In the genomic region with DNA sequence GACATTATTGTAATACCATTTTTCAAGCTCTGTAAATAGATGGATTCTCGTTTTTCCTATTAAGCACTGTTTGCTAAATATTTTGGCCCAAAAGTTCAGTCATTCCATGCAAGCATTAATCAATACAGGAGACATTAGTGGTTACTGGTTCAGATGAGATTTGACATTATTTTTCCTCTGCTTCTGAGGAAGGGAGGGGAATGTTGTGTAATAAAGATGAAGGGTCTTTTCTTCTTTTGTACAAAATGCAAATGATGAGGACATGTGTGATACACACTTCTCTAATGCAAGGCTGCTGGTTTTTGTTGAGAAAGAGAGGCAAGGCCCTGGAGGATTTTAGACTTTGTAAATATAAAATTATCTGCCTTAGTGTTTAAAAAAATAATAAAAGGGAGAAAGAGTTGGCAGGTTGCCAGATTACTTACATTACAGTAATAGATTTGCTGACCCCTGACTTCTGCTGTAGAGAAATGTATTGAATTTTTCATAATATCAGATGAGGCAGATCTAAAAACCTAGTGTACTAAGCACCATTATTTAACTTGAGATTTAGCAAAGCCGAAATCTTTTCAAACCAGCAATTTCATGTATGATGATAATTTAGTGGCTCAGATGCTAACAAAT, we compare ENCODE assay signal across 1 cellular context.
TF ChIP-seq lines count a peak whose summit lies in the region.

No MANE protein-coding gene starts in this region.

TF ChIP-seq in SK-N-SH treated with all-trans-retinoic acid at 6 μM for 48 hours, 23 proteins besides CTCF, POLR2A, EP300 and RAD21 (continued from another document):
- TF ChIP-seq, protein P1, sequence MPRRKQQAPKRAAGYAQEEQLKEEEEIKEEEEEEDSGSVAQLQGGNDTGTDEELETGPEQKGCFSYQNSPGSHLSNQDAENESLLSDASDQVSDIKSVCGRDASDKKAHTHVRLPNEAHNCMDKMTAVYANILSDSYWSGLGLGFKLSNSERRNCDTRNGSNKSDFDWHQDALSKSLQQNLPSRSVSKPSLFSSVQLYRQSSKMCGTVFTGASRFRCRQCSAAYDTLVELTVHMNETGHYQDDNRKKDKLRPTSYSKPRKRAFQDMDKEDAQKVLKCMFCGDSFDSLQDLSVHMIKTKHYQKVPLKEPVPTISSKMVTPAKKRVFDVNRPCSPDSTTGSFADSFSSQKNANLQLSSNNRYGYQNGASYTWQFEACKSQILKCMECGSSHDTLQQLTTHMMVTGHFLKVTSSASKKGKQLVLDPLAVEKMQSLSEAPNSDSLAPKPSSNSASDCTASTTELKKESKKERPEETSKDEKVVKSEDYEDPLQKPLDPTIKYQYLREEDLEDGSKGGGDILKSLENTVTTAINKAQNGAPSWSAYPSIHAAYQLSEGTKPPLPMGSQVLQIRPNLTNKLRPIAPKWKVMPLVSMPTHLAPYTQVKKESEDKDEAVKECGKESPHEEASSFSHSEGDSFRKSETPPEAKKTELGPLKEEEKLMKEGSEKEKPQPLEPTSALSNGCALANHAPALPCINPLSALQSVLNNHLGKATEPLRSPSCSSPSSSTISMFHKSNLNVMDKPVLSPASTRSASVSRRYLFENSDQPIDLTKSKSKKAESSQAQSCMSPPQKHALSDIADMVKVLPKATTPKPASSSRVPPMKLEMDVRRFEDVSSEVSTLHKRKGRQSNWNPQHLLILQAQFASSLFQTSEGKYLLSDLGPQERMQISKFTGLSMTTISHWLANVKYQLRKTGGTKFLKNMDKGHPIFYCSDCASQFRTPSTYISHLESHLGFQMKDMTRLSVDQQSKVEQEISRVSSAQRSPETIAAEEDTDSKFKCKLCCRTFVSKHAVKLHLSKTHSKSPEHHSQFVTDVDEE (CRISPR knock-in tag; IDR thresholded peaks at IDR 0.05) = no peak
- TF ChIP-seq ZFP3 (CRISPR knock-in tag; IDR thresholded peaks at IDR 0.05) (no peak), RARB (CRISPR knock-in tag; IDR thresholded peaks at IDR 0.05) (no peak), ZC3H10 (CRISPR knock-in tag; IDR thresholded peaks at IDR 0.05) (no peak), GLIS3 (CRISPR knock-in tag; IDR thresholded peaks at IDR 0.05) (no peak), ZNF70 (CRISPR knock-in tag; IDR thresholded peaks at IDR 0.05) (no peak), TOX (CRISPR knock-in tag; IDR thresholded peaks at IDR 0.05; ENCODE audit: borderline replicate concordance) (no peak), OSR1 (CRISPR knock-in tag; IDR thresholded peaks at IDR 0.05) (no peak), SNAI2 (CRISPR knock-in tag; IDR thresholded peaks at IDR 0.05) (no peak), PPARA (CRISPR knock-in tag; IDR thresholded peaks at IDR 0.05; ENCODE audit: borderline replicate concordance) (no peak), ZNF8 (CRISPR knock-in tag; IDR thresholded peaks at IDR 0.05) (no peak), ARNTL (CRISPR knock-in tag; IDR thresholded peaks at IDR 0.05; ENCODE audit: borderline replicate concordance, low read depth) (no peak), CSDC2 (CRISPR knock-in tag; IDR thresholded peaks at IDR 0.05) (no peak), ESRRG (CRISPR knock-in tag; IDR thresholded peaks at IDR 0.05) (no peak), ISL1 (CRISPR knock-in tag; IDR thresholded peaks at IDR 0.05) (no peak), ZNF565 (CRISPR knock-in tag; conservative IDR thresholded peaks at IDR 0.05; ENCODE audit: low read depth) (no peak)
- TF ChIP-seq, protein P2, sequence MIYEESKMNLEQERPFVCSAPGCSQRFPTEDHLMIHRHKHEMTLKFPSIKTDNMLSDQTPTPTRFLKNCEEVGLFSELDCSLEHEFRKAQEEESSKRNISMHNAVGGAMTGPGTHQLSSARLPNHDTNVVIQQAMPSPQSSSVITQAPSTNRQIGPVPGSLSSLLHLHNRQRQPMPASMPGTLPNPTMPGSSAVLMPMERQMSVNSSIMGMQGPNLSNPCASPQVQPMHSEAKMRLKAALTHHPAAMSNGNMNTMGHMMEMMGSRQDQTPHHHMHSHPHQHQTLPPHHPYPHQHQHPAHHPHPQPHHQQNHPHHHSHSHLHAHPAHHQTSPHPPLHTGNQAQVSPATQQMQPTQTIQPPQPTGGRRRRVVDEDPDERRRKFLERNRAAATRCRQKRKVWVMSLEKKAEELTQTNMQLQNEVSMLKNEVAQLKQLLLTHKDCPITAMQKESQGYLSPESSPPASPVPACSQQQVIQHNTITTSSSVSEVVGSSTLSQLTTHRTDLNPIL (CRISPR knock-in tag; IDR thresholded peaks at IDR 0.05; ENCODE audit: low read depth) = no peak
- TF ChIP-seq, protein P3, sequence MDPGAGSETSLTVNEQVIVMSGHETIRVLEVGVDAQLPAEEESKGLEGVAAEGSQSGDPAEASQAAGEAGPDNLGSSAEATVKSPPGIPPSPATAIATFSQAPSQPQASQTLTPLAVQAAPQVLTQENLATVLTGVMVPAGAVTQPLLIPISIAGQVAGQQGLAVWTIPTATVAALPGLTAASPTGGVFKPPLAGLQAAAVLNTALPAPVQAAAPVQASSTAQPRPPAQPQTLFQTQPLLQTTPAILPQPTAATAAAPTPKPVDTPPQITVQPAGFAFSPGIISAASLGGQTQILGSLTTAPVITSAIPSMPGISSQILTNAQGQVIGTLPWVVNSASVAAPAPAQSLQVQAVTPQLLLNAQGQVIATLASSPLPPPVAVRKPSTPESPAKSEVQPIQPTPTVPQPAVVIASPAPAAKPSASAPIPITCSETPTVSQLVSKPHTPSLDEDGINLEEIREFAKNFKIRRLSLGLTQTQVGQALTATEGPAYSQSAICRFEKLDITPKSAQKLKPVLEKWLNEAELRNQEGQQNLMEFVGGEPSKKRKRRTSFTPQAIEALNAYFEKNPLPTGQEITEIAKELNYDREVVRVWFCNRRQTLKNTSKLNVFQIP (CRISPR knock-in tag; IDR thresholded peaks at IDR 0.05; ENCODE audit: borderline replicate concordance, low read depth) = no peak
- TF ChIP-seq, protein P4, sequence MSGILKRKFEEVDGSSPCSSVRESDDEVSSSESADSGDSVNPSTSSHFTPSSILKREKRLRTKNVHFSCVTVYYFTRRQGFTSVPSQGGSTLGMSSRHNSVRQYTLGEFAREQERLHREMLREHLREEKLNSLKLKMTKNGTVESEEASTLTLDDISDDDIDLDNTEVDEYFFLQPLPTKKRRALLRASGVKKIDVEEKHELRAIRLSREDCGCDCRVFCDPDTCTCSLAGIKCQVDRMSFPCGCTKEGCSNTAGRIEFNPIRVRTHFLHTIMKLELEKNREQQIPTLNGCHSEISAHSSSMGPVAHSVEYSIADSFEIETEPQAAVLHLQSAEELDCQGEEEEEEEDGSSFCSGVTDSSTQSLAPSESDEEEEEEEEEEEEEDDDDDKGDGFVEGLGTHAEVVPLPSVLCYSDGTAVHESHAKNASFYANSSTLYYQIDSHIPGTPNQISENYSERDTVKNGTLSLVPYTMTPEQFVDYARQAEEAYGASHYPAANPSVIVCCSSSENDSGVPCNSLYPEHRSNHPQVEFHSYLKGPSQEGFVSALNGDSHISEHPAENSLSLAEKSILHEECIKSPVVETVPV (CRISPR knock-in tag; IDR thresholded peaks at IDR 0.05) = no peak
